Comparison of ENCODE assay signal across 24 cellular contexts in the genomic region with DNA sequence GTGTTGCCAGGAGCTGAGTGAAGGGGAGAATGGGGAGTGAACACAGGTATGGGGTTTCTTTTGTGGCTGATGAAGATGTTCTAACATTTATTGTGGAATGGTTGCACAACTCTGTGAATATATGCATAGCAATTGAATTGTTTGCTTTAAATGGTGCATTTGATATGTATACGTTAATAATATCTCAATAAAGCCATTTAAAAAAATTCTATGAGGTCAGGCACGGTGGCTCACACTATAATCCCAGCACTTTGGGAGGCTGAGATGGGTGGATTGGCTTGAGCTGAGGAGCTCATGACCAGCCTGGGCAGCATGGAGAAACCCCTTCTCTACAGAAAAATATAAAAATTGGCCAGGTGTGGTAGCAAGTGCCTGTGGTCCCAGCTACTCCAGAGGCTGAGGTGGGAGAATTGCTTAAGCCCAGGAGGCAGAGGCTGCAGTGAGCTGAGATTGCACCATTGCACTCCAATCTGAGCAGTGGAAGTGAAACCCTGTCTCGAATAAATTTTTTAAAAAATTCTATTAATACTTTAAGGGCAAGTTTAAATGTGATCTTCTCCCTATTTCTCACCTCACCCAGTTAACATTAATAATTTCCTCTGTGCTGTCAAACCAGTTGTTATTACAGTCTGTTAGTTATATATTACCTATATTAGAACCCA.
DNase-seq lines count a peak whose midpoint lies in the region; ATAC-seq and TF ChIP-seq lines count a peak whose summit lies in the region.
"Had no signal": no experiment of that assay in that cellular context is flagged by ENCODE, and none has a peak within 500 bp of the region (broad histone marks: within the 10 kb centered on the region; RNA-seq: fewer than 3 reads in every experiment).

No MANE protein-coding gene starts in this region.

- DNase-seq in RWPE2 (ENCODE audit: low spot score) (no peak), memory B cell (ENCODE audit: low spot score in 2 of 2) (no peak)
- DNase-seq in natural killer cell treated with Interleukin-12 subunit alpha and Interleukin-12 subunit beta and Interleukin-15 and Interleukin-18, amount 100 ng/mL, for 72 hours (ENCODE audit: low spot score) = no peak
- DNase-seq: ACHN; activated CD4-positive, alpha-beta T cell treated with anti-CD3 and anti-CD28 coated beads for 36 hours; activated T-cell treated with anti-CD3 and anti-CD28 coated beads, Interleukin-2, amount 50 U/mL, for 4 hours; DND-41; H9; mesendoderm; NCI-H1417 treated with DMSO at 0.1 percent for 48 hours; NCI-H2081 treated with DMSO at 0.1 percent for 48 hours; NCI-H446; retina; SIG-M5; T-cell; testis had no signal

- no peak overlapping the region for H3K27ac Mint-ChIP-seq in memory B cell
- no peak overlapping the region for H3K27ac Mint-ChIP-seq in natural killer cell treated with Interleukin-12 subunit alpha and Interleukin-12 subunit beta and Interleukin-15 and Interleukin-18, amount 100 ng/mL, for 72 hours
- H3K27ac Mint-ChIP-seq: activated CD4-positive, alpha-beta T cell treated with anti-CD3 and anti-CD28 coated beads for 36 hours; H9; stimulated activated effector memory CD8-positive, alpha-beta T cell treated with anti-CD3 and anti-CD28 coated beads, Interleukin-12 subunit alpha, Interleukin-12 subunit beta, amount 100 ng/mL, for 72 hours; T-cell had no signal

- peak overlapping the region in 10 of 11 experiments; percentile 1 to 59 (median 24); a peak in 13 of 22 replicates for H3K4me2 ChIP-seq in BLaER1 treated with 17β-estradiol and CSF1 and Interleukin-3, amounts not matched to agents 10 nM and 100 nM
- H3K4me2 ChIP-seq: BLaER1 had no signal

- no peaks in the 10 kb centered on the region for H3K27me3 ChIP-seq in BLaER1 treated with 17β-estradiol and CSF1 and Interleukin-3, amounts not matched to agents 10 nM and 100 nM
- no peaks in the 10 kb centered on the region for H3K27me3 ChIP-seq in RWPE2 (ENCODE audit: insufficient read depth, poor library complexity, severe bottlenecking)
- H3K27me3 ChIP-seq: BLaER1, testis had no signal

- no peak for TF ChIP-seq CTCF in RWPE2 (IDR thresholded peaks at IDR 0.05; ENCODE audit: poor library complexity, severe bottlenecking)

- no peaks in the 10 kb centered on the region for H3K36me3 ChIP-seq in BLaER1 treated with 17β-estradiol and CSF1 and Interleukin-3, amounts not matched to agents 10 nM and 100 nM
- no peaks in the 10 kb centered on the region for H3K36me3 ChIP-seq in RWPE2 (ENCODE audit: low read depth)
- H3K36me3 ChIP-seq: BLaER1 had no signal

- H3K36me3 Mint-ChIP-seq in memory B cell = peaks cover 11% of the 10 kb centered on the region
- no peaks in the 10 kb centered on the region for H3K36me3 Mint-ChIP-seq in natural killer cell treated with Interleukin-12 subunit alpha and Interleukin-12 subunit beta and Interleukin-15 and Interleukin-18, amount 100 ng/mL, for 72 hours
- H3K36me3 Mint-ChIP-seq: stimulated activated effector memory CD8-positive, alpha-beta T cell treated with anti-CD3 and anti-CD28 coated beads, Interleukin-12 subunit alpha, Interleukin-12 subunit beta, amount 100 ng/mL, for 72 hours; T-cell had no signal

- no peak for TF ChIP-seq POLR2A in GM18505 (IDR thresholded peaks at IDR 0.05; ENCODE audit: borderline replicate concordance, extremely low read depth, insufficient read depth, insufficient read length)

- peak; percentile 2 for ATAC-seq in GM18907 (IDR thresholded peaks at IDR 0.05; ENCODE audit: unreplicated experiment)
- ATAC-seq in RWPE2 (ENCODE audit: low read depth) = no peak
- ATAC-seq in memory B cell (ENCODE audit: low read depth) = peak; percentile 52
- no peak for ATAC-seq in GM18505 (IDR thresholded peaks at IDR 0.05; ENCODE audit: unreplicated experiment)
- ATAC-seq in GM18511 (IDR thresholded peaks at IDR 0.05; ENCODE audit: unreplicated experiment) = no peak
- no peak for ATAC-seq in GM18909 (IDR thresholded peaks at IDR 0.05; ENCODE audit: poor library complexity, unreplicated experiment)
- no peak for ATAC-seq in natural killer cell treated with Interleukin-12 subunit alpha and Interleukin-12 subunit beta and Interleukin-15 and Interleukin-18, amount 100 ng/mL, for 72 hours
- ATAC-seq: activated T-cell treated with anti-CD3 and anti-CD28 coated beads, Interleukin-2, amount 50 U/mL, for 4 hours; Panc1; T-cell had no signal

- no peak overlapping the region for H3K27ac ChIP-seq in BLaER1 treated with 17β-estradiol and CSF1 and Interleukin-3, amounts not matched to agents 10 nM and 100 nM
- H3K27ac ChIP-seq in RWPE2 (ENCODE audit: poor library complexity, severe bottlenecking) = peak overlapping the region; percentile 12
- H3K27ac ChIP-seq: BLaER1, testis had no signal

- H3K9ac ChIP-seq in BLaER1 treated with 17β-estradiol and CSF1 and Interleukin-3, amounts not matched to agents 10 nM and 100 nM = no peak overlapping the region
- H3K9ac ChIP-seq: BLaER1 had no signal

- H3K9me3 ChIP-seq in BLaER1 treated with 17β-estradiol and CSF1 and Interleukin-3, amounts not matched to agents 10 nM and 100 nM (replicated peaks in 1 of 11) = no peaks in the 10 kb centered on the region
- H3K9me3 ChIP-seq in RWPE2 (ENCODE audit: severe bottlenecking) = no peaks in the 10 kb centered on the region
- H3K9me3 ChIP-seq: BLaER1, testis had no signal

- peaks cover 0 to 19% (median 13%) of the 10 kb centered on the region in 10 experiments; a peak in 15 of 20 replicates for H3K4me1 ChIP-seq in BLaER1 treated with 17β-estradiol and CSF1 and Interleukin-3, amounts not matched to agents 10 nM and 100 nM
- H3K4me1 ChIP-seq in RWPE2 (ENCODE audit: insufficient read depth, poor library complexity, severe bottlenecking) = peaks cover 27% of the 10 kb centered on the region
- H3K4me1 ChIP-seq: testis had no signal

- H3K4me3 ChIP-seq in BLaER1 treated with 17β-estradiol and CSF1 and Interleukin-3, amounts not matched to agents 10 nM and 100 nM = no peak overlapping the region
- no peak overlapping the region for H3K4me3 ChIP-seq in RWPE2 (ENCODE audit: severe bottlenecking)
- H3K4me3 ChIP-seq: BLaER1, testis had no signal

- H3K27me3 Mint-ChIP-seq in memory B cell = no peaks in the 10 kb centered on the region
- peaks cover 7% of the 10 kb centered on the region in 2 donors for H3K27me3 Mint-ChIP-seq in natural killer cell treated with Interleukin-12 subunit alpha and Interleukin-12 subunit beta and Interleukin-15 and Interleukin-18, amount 100 ng/mL, for 72 hours

- peaks cover 0 to 5% (median 0%) of the 10 kb centered on the region in 11 experiments; a peak in 2 of 22 replicates for H4K20me1 ChIP-seq in BLaER1 treated with 17β-estradiol and CSF1 and Interleukin-3, amounts not matched to agents 10 nM and 100 nM

- H3K4me1 Mint-ChIP-seq in memory B cell = peaks cover 34% of the 10 kb centered on the region
- H3K4me1 Mint-ChIP-seq in natural killer cell treated with Interleukin-12 subunit alpha and Interleukin-12 subunit beta and Interleukin-15 and Interleukin-18, amount 100 ng/mL, for 72 hours (ENCODE audit: low read depth in 2 of 2) = peaks cover 4 to 6% of the 10 kb centered on the region in 2 donors
- H3K4me1 Mint-ChIP-seq: stimulated activated effector memory CD8-positive, alpha-beta T cell treated with anti-CD3 and anti-CD28 coated beads, Interleukin-12 subunit alpha, Interleukin-12 subunit beta, amount 100 ng/mL, for 72 hours had no signal

- peak overlapping the region; percentile 1 for H3K4me3 Mint-ChIP-seq in memory B cell
- H3K4me3 Mint-ChIP-seq in natural killer cell treated with Interleukin-12 subunit alpha and Interleukin-12 subunit beta and Interleukin-15 and Interleukin-18, amount 100 ng/mL, for 72 hours = no peak overlapping the region
- H3K4me3 Mint-ChIP-seq: activated CD4-positive, alpha-beta T cell treated with anti-CD3 and anti-CD28 coated beads for 36 hours; activated T-cell treated with anti-CD3 and anti-CD28 coated beads, Interleukin-2, amount 50 U/mL, for 4 hours; H9; stimulated activated effector memory CD8-positive, alpha-beta T cell treated with anti-CD3 and anti-CD28 coated beads, Interleukin-12 subunit alpha, Interleukin-12 subunit beta, amount 100 ng/mL, for 72 hours; T-cell had no signal

- no peaks in the 10 kb centered on the region for H3K9me3 Mint-ChIP-seq in memory B cell
- no peaks in the 10 kb centered on the region for H3K9me3 Mint-ChIP-seq in natural killer cell treated with Interleukin-12 subunit alpha and Interleukin-12 subunit beta and Interleukin-15 and Interleukin-18, amount 100 ng/mL, for 72 hours
- H3K9me3 Mint-ChIP-seq: activated T-cell treated with anti-CD3 and anti-CD28 coated beads, Interleukin-2, amount 50 U/mL, for 4 hours; H9; stimulated activated effector memory CD8-positive, alpha-beta T cell treated with anti-CD3 and anti-CD28 coated beads, Interleukin-12 subunit alpha, Interleukin-12 subunit beta, amount 100 ng/mL, for 72 hours; T-cell had no signal

Comparison
In these comparisons a context has a peak if more than half of its experiments do, and no peak if none do; other contexts are left out.
1. ATAC-seq: peak in GM18907 (single experiment) and memory B cell (single experiment); none in RWPE2 (single experiment), GM18505 (single experiment), GM18511 (single experiment), GM18909 (single experiment) and natural killer cell treated with Interleukin-12 subunit alpha and Interleukin-12 subunit beta and Interleukin-15 and Interleukin-18, amount 100 ng/mL, for 72 hours (0 of 2).